In genomic region chr17:17937450-17937849, GRCh38 we compare ENCODE assay signal across 1 cellular context.
TF ChIP-seq lines count a peak whose summit lies in the region.

No MANE protein-coding gene starts in this region.

TF ChIP-seq in neural cell, 6 proteins besides CTCF, POLR2A, EP300 and RAD21 (continued from another document):
- TF ChIP-seq, protein P1, sequence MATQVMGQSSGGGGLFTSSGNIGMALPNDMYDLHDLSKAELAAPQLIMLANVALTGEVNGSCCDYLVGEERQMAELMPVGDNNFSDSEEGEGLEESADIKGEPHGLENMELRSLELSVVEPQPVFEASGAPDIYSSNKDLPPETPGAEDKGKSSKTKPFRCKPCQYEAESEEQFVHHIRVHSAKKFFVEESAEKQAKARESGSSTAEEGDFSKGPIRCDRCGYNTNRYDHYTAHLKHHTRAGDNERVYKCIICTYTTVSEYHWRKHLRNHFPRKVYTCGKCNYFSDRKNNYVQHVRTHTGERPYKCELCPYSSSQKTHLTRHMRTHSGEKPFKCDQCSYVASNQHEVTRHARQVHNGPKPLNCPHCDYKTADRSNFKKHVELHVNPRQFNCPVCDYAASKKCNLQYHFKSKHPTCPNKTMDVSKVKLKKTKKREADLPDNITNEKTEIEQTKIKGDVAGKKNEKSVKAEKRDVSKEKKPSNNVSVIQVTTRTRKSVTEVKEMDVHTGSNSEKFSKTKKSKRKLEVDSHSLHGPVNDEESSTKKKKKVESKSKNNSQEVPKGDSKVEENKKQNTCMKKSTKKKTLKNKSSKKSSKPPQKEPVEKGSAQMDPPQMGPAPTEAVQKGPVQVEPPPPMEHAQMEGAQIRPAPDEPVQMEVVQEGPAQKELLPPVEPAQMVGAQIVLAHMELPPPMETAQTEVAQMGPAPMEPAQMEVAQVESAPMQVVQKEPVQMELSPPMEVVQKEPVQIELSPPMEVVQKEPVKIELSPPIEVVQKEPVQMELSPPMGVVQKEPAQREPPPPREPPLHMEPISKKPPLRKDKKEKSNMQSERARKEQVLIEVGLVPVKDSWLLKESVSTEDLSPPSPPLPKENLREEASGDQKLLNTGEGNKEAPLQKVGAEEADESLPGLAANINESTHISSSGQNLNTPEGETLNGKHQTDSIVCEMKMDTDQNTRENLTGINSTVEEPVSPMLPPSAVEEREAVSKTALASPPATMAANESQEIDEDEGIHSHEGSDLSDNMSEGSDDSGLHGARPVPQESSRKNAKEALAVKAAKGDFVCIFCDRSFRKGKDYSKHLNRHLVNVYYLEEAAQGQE (IDR thresholded peaks at IDR 0.05; ENCODE audit: borderline replicate concordance): peak; percentile 80
